In genomic region chr19:38148337-38148736, GRCh38 we compare ENCODE assay signal across 24 cellular contexts.
"Had no signal": no experiment of that assay in that cellular context is flagged by ENCODE, and none has a peak within 500 bp of the region (broad histone marks: within the 10 kb centered on the region; RNA-seq: fewer than 3 reads in every experiment).

No MANE protein-coding gene starts in this region.

- H3K4me3 Mint-ChIP-seq: activated B cell treated with CpG ODN at 0.5 μM for 24 hours; activated CD8-positive, alpha-beta T cell treated with anti-CD3 and anti-CD28 coated beads for 36 hours; activated naive CD4-positive, alpha-beta T cell treated with anti-CD3 and anti-CD28 coated beads, Interleukin-2, amount 50 U/mL, for 24 hours; activated naive CD8-positive, alpha-beta T cell treated with anti-CD3 and anti-CD28 coated beads, Interleukin-2, amount 50 U/mL, for 24 hours; activated T-cell treated with anti-CD3 and anti-CD28 coated beads, Interleukin-2, amount 50 U/mL, for 4 hours; activated T-helper 17 cell treated with anti-CD3 and anti-CD28 coated beads, Interleukin-2, amount 50 U/mL, for 72 hours; immature natural killer cell; nephron; T-helper 2 cell treated with Interferon-gamma antibody and Interleukin-4, amounts not matched to agents 5 μg/mL and 100 μg/mL, for 36 hours had no signal

- H3K27me3 Mint-ChIP-seq: activated B cell treated with CpG ODN at 0.5 μM for 24 hours; activated CD8-positive, alpha-beta T cell treated with anti-CD3 and anti-CD28 coated beads for 36 hours; activated naive CD4-positive, alpha-beta T cell treated with anti-CD3 and anti-CD28 coated beads, Interleukin-2, amount 50 U/mL, for 24 hours; activated naive CD8-positive, alpha-beta T cell treated with anti-CD3 and anti-CD28 coated beads, Interleukin-2, amount 50 U/mL, for 24 hours; activated T-helper 17 cell treated with anti-CD3 and anti-CD28 coated beads, Interleukin-2, amount 50 U/mL, for 72 hours; progenitor cell of endocrine pancreas had no signal

- H3K4me1 Mint-ChIP-seq: activated B cell treated with CpG ODN at 0.5 μM for 24 hours; activated naive CD4-positive, alpha-beta T cell treated with anti-CD3 and anti-CD28 coated beads, Interleukin-2, amount 50 U/mL, for 24 hours; nephron had no signal

- H3K4me3 ChIP-seq: left lung, ovary, spleen, thoracic aorta had no signal

- H3K27ac ChIP-seq: left lung, ovary, spleen, thoracic aorta had no signal

- ATAC-seq: activated CD8-positive, alpha-beta T cell treated with anti-CD3 and anti-CD28 coated beads for 36 hours; activated naive CD8-positive, alpha-beta T cell treated with anti-CD3 and anti-CD28 coated beads, Interleukin-2, amount 50 U/mL, for 24 hours; activated T-cell treated with anti-CD3 and anti-CD28 coated beads, Interleukin-2, amount 50 U/mL, for 4 hours; activated T-helper 17 cell treated with anti-CD3 and anti-CD28 coated beads, Interleukin-2, amount 50 U/mL, for 72 hours; left lung had no signal

- H3K27me3 ChIP-seq: left lung, ovary, spleen had no signal

- H3K9me3 ChIP-seq: left lung, ovary, spleen, thoracic aorta had no signal

- H3K27ac Mint-ChIP-seq: activated B cell treated with CpG ODN at 0.5 μM for 24 hours; activated CD8-positive, alpha-beta T cell treated with anti-CD3 and anti-CD28 coated beads for 36 hours; activated naive CD4-positive, alpha-beta T cell treated with anti-CD3 and anti-CD28 coated beads, Interleukin-2, amount 50 U/mL, for 24 hours; activated naive CD8-positive, alpha-beta T cell treated with anti-CD3 and anti-CD28 coated beads, Interleukin-2, amount 50 U/mL, for 24 hours; activated T-helper 17 cell treated with anti-CD3 and anti-CD28 coated beads, Interleukin-2, amount 50 U/mL, for 72 hours; immature natural killer cell; nephron; progenitor cell of endocrine pancreas; T-helper 2 cell treated with Interferon-gamma antibody and Interleukin-4, amounts not matched to agents 5 μg/mL and 100 μg/mL, for 36 hours had no signal

- H3K36me3 ChIP-seq: ovary, thoracic aorta had no signal

- DNase-seq: activated B cell treated with CpG ODN at 0.5 μM for 24 hours; activated CD4-positive, alpha-beta T cell treated with anti-CD3 and anti-CD28 coated beads, Interleukin-2, amount 50 U/mL, for 1 hour; activated CD8-positive, alpha-beta T cell treated with anti-CD3 and anti-CD28 coated beads for 36 hours; activated naive CD8-positive, alpha-beta T cell treated with anti-CD3 and anti-CD28 coated beads, Interleukin-2, amount 50 U/mL, for 24 hours; activated T-cell treated with anti-CD3 and anti-CD28 coated beads, Interleukin-2, amount 50 U/mL, for 4 hours; amygdala; central memory CD4-positive, alpha-beta T cell; hypothalamus; immature natural killer cell; kidney glomerular epithelial cell; left lung; mammary epithelial cell; ovary; spleen; stimulated activated CD4-positive, alpha-beta T cell treated with anti-CD3 and anti-CD28 coated beads, Interleukin-2, amount 100 ng/mL, for 48 hours; stimulated activated naive CD4-positive, alpha-beta T cell treated with Interleukin-2 at 50 U/mL for 16 hours; T-helper 1 cell; trophoblast cell had no signal

- H3K9me3 Mint-ChIP-seq: activated B cell treated with CpG ODN at 0.5 μM for 24 hours; activated CD8-positive, alpha-beta T cell treated with anti-CD3 and anti-CD28 coated beads for 36 hours; activated naive CD4-positive, alpha-beta T cell treated with anti-CD3 and anti-CD28 coated beads, Interleukin-2, amount 50 U/mL, for 24 hours; activated naive CD8-positive, alpha-beta T cell treated with anti-CD3 and anti-CD28 coated beads, Interleukin-2, amount 50 U/mL, for 24 hours; activated T-cell treated with anti-CD3 and anti-CD28 coated beads, Interleukin-2, amount 50 U/mL, for 4 hours; activated T-helper 17 cell treated with anti-CD3 and anti-CD28 coated beads, Interleukin-2, amount 50 U/mL, for 72 hours; immature natural killer cell; nephron; T-helper 2 cell treated with Interferon-gamma antibody and Interleukin-4, amounts not matched to agents 5 μg/mL and 100 μg/mL, for 36 hours had no signal

- H3K4me1 ChIP-seq: left lung had no signal
